Comparison of ENCODE assay signal across 13 cellular contexts in genomic region chr11:98711011-98711410, GRCh38.
DNase-seq lines count a peak whose midpoint lies in the region; ATAC-seq and TF ChIP-seq lines count a peak whose summit lies in the region.
"Had no signal": no experiment of that assay in that cellular context is flagged by ENCODE, and none has a peak within 500 bp of the region (broad histone marks: within the 10 kb centered on the region; RNA-seq: fewer than 3 reads in every experiment).

No MANE protein-coding gene starts in this region.

- H3K4me3 ChIP-seq in LNCaP clone FGC (ENCODE audit: low read depth, low read length) (no peak overlapping the region), cardiac fibroblast (replicated peaks in 1 of 2; ENCODE audit: low read depth in 2 of 2, low read length in 2 of 2) (no peak overlapping the region), skeletal muscle cell (ENCODE audit: low read depth, low read length) (no peak overlapping the region)
- H3K4me3 ChIP-seq: BLaER1, Peyer's patch had no signal

- DNase-seq in LNCaP clone FGC (ENCODE audit: low read depth) (peak; percentile 73), NCI-H1092 treated with DMSO at 0.1 percent for 48 hours (lab: John Stamatoyannopoulos, UW) (peak; percentile 54), cardiac fibroblast (ENCODE audit: low read depth in 2 of 2) (peak; percentile 1 to 80), skeletal muscle cell (ENCODE audit: low read depth) (peak; percentile 10), iPS-NIHi7 (ENCODE audit: extremely low spot score) (no peak), glomerular visceral epithelial cell (ENCODE audit: extremely low spot score) (no peak)
- DNase-seq: DMS153, EL, NCI-H1436 treated with DMSO at 0.1 percent for 48 hours, NCI-H774, Peyer's patch had no signal

- TF ChIP-seq CTCF in LNCaP clone FGC (IDR thresholded peaks at IDR 0.05; ENCODE audit: control insufficient read depth, extremely low read depth, insufficient read depth) (no peak), cardiac fibroblast (IDR thresholded peaks at IDR 0.05; ENCODE audit: low read depth, low read length) (no peak)

- no peak for ATAC-seq in GM18517 (IDR thresholded peaks at IDR 0.05; ENCODE audit: unreplicated experiment)

Comparison
In these comparisons a context has a peak if more than half of its experiments do, and no peak if none do; other contexts are left out.
1. DNase-seq: peak in LNCaP clone FGC (single experiment), NCI-H1092 treated with DMSO at 0.1 percent for 48 hours (single experiment), cardiac fibroblast (2 of 2) and skeletal muscle cell (single experiment); none in iPS-NIHi7 (single experiment) and glomerular visceral epithelial cell (single experiment).